Comparison of ENCODE assay signal across 24 cellular contexts in the genomic region with DNA sequence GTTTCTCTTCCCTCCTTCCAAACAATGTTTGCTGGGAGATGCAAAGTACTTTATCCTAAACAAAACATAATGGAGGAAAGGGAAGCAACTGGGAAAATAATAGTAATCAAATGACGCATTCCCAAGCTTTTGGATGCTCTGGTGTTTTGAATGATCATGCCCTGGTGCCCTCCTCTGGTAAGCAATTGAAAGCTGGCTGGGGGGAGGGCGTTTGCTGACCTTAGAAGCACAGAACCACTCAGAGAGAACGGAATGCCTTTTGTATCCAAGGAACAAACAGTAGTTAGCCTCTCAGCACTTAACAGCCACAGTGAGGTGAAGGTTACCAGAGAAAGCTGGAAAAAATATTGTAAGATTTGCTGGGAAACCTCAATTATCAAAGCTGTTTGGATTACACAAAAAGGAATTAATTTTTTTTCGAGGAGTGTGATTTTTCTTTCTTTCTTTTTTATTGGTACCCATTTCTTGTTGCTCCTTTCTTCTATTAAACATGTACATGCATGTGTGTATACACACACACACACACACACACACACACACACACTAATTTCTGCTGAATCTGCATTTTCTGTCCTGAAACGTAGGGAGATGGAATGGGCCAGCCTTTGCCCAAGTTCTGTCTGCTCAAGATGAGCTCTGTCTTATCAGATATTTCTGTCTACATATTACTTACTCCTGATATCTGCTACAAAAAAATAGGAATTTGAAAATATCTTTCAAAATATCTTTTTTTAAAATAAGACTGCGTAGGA.
DNase-seq lines count a peak whose midpoint lies in the region; ATAC-seq, FAIRE-seq and TF ChIP-seq lines count a peak whose summit lies in the region.
"Had no signal": no experiment of that assay in that cellular context is flagged by ENCODE, and none has a peak within 500 bp of the region (broad histone marks: within the 10 kb centered on the region; RNA-seq: fewer than 3 reads in every experiment).

No MANE protein-coding gene starts in this region.

- DNase-seq in A549 (ENCODE audit: low read depth in 1 of 2, low spot score in 1 of 2) (no peak), NCI-H774 (lab: John Stamatoyannopoulos, UW) (peak; percentile 6), heart right ventricle (peak; percentile 6 to 21), lower lobe of right lung (peak; percentile 45), NCI-H2029 (lab: John Stamatoyannopoulos, UW) (no peak), HK-2 (ENCODE audit: unreplicated experiment) (no peak)
- DNase-seq: ACHN; activated CD4-positive, alpha-beta T cell treated with anti-CD3 and anti-CD28 coated beads for 4 hours; activated CD8-positive, alpha-beta memory T cell treated with anti-CD3 and anti-CD28 coated beads, Interleukin-2, amount 50 U/mL, for 48 hours; activated gamma-delta T cell; CD4-positive, alpha-beta T cell; cerebellar nuclear complex; effector memory CD8-positive, alpha-beta T cell; MM.1S; NCI-H2081; NCI-H526 treated with DMSO at 0.1 percent for 48 hours; SK-N-SH; stimulated activated CD4-positive, alpha-beta T cell treated with anti-CD3 and anti-CD28 coated beads, Interleukin-1b, Interleukin-23, amount 100 ng/mL, for 48 hours; T1000 had no signal

- H3K27ac ChIP-seq in A549, result no peak overlapping the region
- H3K27ac ChIP-seq in heart right ventricle, result no peak overlapping the region
- no peak overlapping the region for H3K27ac ChIP-seq in lower lobe of right lung
- H3K27ac ChIP-seq: vagina had no signal

- FAIRE-seq in A549 (lab: Jason Lieb, UNC), result no peak
- FAIRE-seq: GM18507 had no signal

- H3K27me3 ChIP-seq in heart right ventricle (peaks cover 0 to 9% (median 0%) of the 10 kb centered on the region in 7 donors), lower lobe of right lung (ENCODE audit: low read depth) (no peaks in the 10 kb centered on the region)
- H3K27me3 ChIP-seq: vagina had no signal

- 27% methylated on average over 6 of the region's 6 CpGs for WGBS in A549 (ENCODE audit: missing lambda C conversion rate)
- 41 to 43% methylated on average over 6 of the region's 6 CpGs for WGBS in heart right ventricle, 2 donors

- intact Hi-C loops in heart right ventricle (cut with DNase I), result loop anchor here in 1 of 10 donors (10.0 kb wide), 1 partner anchor 101 kb away; no protein-coding TSS in a partner anchor
- intact Hi-C loops in lower lobe of right lung (cut with DNase I), result no loop called here

- H3K4me3 ChIP-seq in A549, result no peak overlapping the region
- no peak overlapping the region for H3K4me3 ChIP-seq in heart right ventricle
- no peak overlapping the region for H3K4me3 ChIP-seq in lower lobe of right lung
- H3K4me3 ChIP-seq: vagina had no signal

- H3K4me1 ChIP-seq in A549 (no peaks in the 10 kb centered on the region), heart right ventricle (peaks cover 0 to 16% (median 12%) of the 10 kb centered on the region in 9 donors), lower lobe of right lung (no peaks in the 10 kb centered on the region)
- H3K4me1 ChIP-seq: vagina had no signal

- no peak for ATAC-seq in A549
- peak in 7 of 8 donors; percentile 39 to 86 (median 58) for ATAC-seq in heart right ventricle
- peak; percentile 64 to 81 for ATAC-seq in lower lobe of right lung
- ATAC-seq in GM21723 (IDR thresholded peaks at IDR 0.05; ENCODE audit: unreplicated experiment), result no peak
- no peak for ATAC-seq in GM21515 (IDR thresholded peaks at IDR 0.05; ENCODE audit: unreplicated experiment)
- ATAC-seq: effector memory CD8-positive, alpha-beta T cell; Panc1 had no signal

- H3K9me3 ChIP-seq in A549 (no peaks in the 10 kb centered on the region), heart right ventricle (peaks cover 0 to 15% (median 0%) of the 10 kb centered on the region in 11 donors), lower lobe of right lung (no peaks in the 10 kb centered on the region)
- H3K9me3 ChIP-seq: SK-N-SH, vagina had no signal

- TF ChIP-seq POLR2A in A549 (IDR thresholded peaks at IDR 0.05; ENCODE audit: low read length), result no peak

- TF ChIP-seq RAD21 in A549 (conservative IDR thresholded peaks at IDR 0.05 in 1 of 2, IDR thresholded peaks at IDR 0.05 in 1 of 2), result no peak

- POLR2A ChIA-PET in A549 (lab: Yijun Ruan, JAX), result no interaction called here

- TF ChIP-seq CTCF in A549 (IDR thresholded peaks at IDR 0.05) (no peak), heart right ventricle (IDR thresholded peaks at IDR 0.05) (peak in 3 of 9 donors; percentile 25 to 34 (median 26)), lower lobe of right lung (IDR thresholded peaks at IDR 0.05) (no peak)

- CTCF ChIA-PET in A549 (lab: Yijun Ruan, JAX), result no interaction called here

- no peak for TF ChIP-seq EP300 in A549 (IDR thresholded peaks at IDR 0.05)

- H3K36me3 ChIP-seq in heart right ventricle, result no peaks in the 10 kb centered on the region
- no peaks in the 10 kb centered on the region for H3K36me3 ChIP-seq in lower lobe of right lung
- H3K36me3 ChIP-seq: vagina had no signal

- H3K4me2 ChIP-seq in A549, result no peak overlapping the region
- H3K4me2 ChIP-seq: SK-N-SH had no signal

TF ChIP-seq in A549, 52 proteins besides CTCF, POLR2A, EP300 and RAD21:
- peak; percentile 81 for TF ChIP-seq MAFK (IDR thresholded peaks at IDR 0.05; ENCODE audit: partially characterized antibody)
- TF ChIP-seq EHMT2 (IDR thresholded peaks at IDR 0.05; ENCODE audit: low read depth), result no peak

Comparison
In these comparisons a context has a peak if more than half of its experiments do, and no peak if none do; other contexts are left out.
1. ATAC-seq: peak in heart right ventricle (7 of 8) and lower lobe of right lung (2 of 2); none in A549 (0 of 2), GM21723 (single experiment) and GM21515 (single experiment).
2. DNase-seq: peak in NCI-H774 (single experiment), heart right ventricle (2 of 2) and lower lobe of right lung (single experiment); none in A549 (0 of 2), NCI-H2029 (single experiment) and HK-2 (single experiment).